ENCODE assay signal across 10 cellular contexts in genomic region chr7:2417981-2418481, GRCh38. TPM values are rescaled to one million over a fixed set of nuclear protein-coding genes. Genes with fewer than 3 reads are reported as not detected.
DNase-seq lines count a peak whose midpoint lies in the region; ATAC-seq, FAIRE-seq and TF ChIP-seq lines count a peak whose summit lies in the region.
"Had no signal": no experiment of that assay in that cellular context is flagged by ENCODE, and none has a peak within 500 bp of the region (broad histone marks: within the 10 kb centered on the region; RNA-seq: fewer than 3 reads in every experiment).

No MANE protein-coding gene starts in this region.

- no peaks in the 10 kb centered on the region for H3K9me3 ChIP-seq in DND-41 (ENCODE audit: insufficient read depth, low read length, severe bottlenecking)
- no peaks in the 10 kb centered on the region for H3K9me3 ChIP-seq in GM12878 (replicated peaks; ENCODE audit: control insufficient read depth, insufficient read depth, low read length)
- H3K9me3 ChIP-seq in osteoblast (ENCODE audit: low read depth, low read length), result no peaks in the 10 kb centered on the region

- TF ChIP-seq CTCF in DND-41 (IDR thresholded peaks at IDR 0.05; ENCODE audit: borderline replicate concordance, extremely low read depth, low read length, poor library complexity, severe bottlenecking) (no peak), GM12878 (IDR thresholded peaks at IDR 0.05 in 2 of 3, conservative IDR thresholded peaks at IDR 0.05 in 1 of 3; ENCODE audit: control insufficient read depth in 2 of 3, extremely low read depth in 1 of 3, insufficient read depth in 1 of 3, low read depth in 3 of 3, low read length in 3 of 3) (no peak), osteoblast (IDR thresholded peaks at IDR 0.05; ENCODE audit: extremely low read depth, low read depth, low read length) (no peak)

- H3K4me2 ChIP-seq in DND-41 (ENCODE audit: insufficient read depth, low read length), result no peak overlapping the region
- no peak overlapping the region for H3K4me2 ChIP-seq in GM12878 (ENCODE audit: control insufficient read depth, insufficient read depth)
- peak overlapping the region; percentile 75 for H3K4me2 ChIP-seq in osteoblast (ENCODE audit: insufficient read depth, low read length)
- H3K4me2 ChIP-seq: KMS-11 had no signal

- no peak for TF ChIP-seq RAD21 in GM12878 (IDR thresholded peaks at IDR 0.05; ENCODE audit: insufficient read depth, low read depth, low read length)

- H3K4me1 ChIP-seq in DND-41 (ENCODE audit: insufficient read depth, low read length) (no peaks in the 10 kb centered on the region), GM12878 (ENCODE audit: control insufficient read depth, insufficient read depth, low read length) (0 out of 2 replicates have a peak, but pooled peaks cover 3% of the 10 kb centered on the region), osteoblast (ENCODE audit: insufficient read depth, low read length) (peaks cover 17% of the 10 kb centered on the region)

- POLR2A ChIA-PET in GM12878 (lab: Charles Lee), result interaction anchor here (0.8 to 2.0 kb wide), 2 partner anchors 13 to 21 kb away, joined by 3 to 6 read pairs; no protein-coding TSS in a partner anchor

- RAD21 ChIA-PET in GM12878 (lab: Charles Lee; ENCODE audit: unreplicated experiment), result interaction anchor here (0.6 to 2.0 kb wide), 2 partner anchors 11 to 34 kb away, joined by 3 to 7 read pairs; no protein-coding TSS in a partner anchor

- no peak for TF ChIP-seq POLR2A in GM12878 (IDR thresholded peaks at IDR 0.05; ENCODE audit: low read depth, low read length)

- WGBS in GM12878 (ENCODE audit: insufficient coverage, insufficient replicate concordance, low lambda C conversion rate, missing lambda C conversion rate), result 78% methylated on average over 15 of the region's 15 CpGs

- TF ChIP-seq EP300 in GM12878 (IDR thresholded peaks at IDR 0.05; ENCODE audit: borderline replicate concordance in 1 of 2, control insufficient read depth in 1 of 2, low read depth in 2 of 2, low read length in 2 of 2), result no peak

- H3K36me3 ChIP-seq in DND-41 (ENCODE audit: insufficient read depth, low read length) (no peaks in the 10 kb centered on the region), GM12878 (ENCODE audit: control insufficient read depth in 2 of 2, insufficient read depth in 2 of 2, low read length in 1 of 2) (peaks cover 0 to 3% of the 10 kb centered on the region in 2 experiments; a peak in 3 of 4 replicates), osteoblast (ENCODE audit: insufficient read depth, low read length) (no peaks in the 10 kb centered on the region)

- H3K27ac ChIP-seq in DND-41 (ENCODE audit: low read length), result no peak overlapping the region
- H3K27ac ChIP-seq in GM12878 (ENCODE audit: control insufficient read depth, insufficient read depth), result no peak overlapping the region
- peak overlapping the region; percentile 54 for H3K27ac ChIP-seq in osteoblast (ENCODE audit: low read depth, low read length)
- H3K27ac ChIP-seq: KMS-11 had no signal

- no TSS peak for BruUV-seq in GM12878 (replicated peaks; lab: Mats Ljungman, UMichigan)

- H3K4me3 ChIP-seq in DND-41 (ENCODE audit: low read depth in 1 of 2, low read length in 2 of 2) (no peak overlapping the region), GM12878 (no peak overlapping the region), osteoblast (ENCODE audit: insufficient read depth, low read length) (peak overlapping the region; percentile 34)

- H3K27me3 ChIP-seq in DND-41 (ENCODE audit: insufficient read depth, low read length, poor library complexity), result no peaks in the 10 kb centered on the region
- H3K27me3 ChIP-seq in GM12878 (replicated peaks in 1 of 2; ENCODE audit: control insufficient read depth in 2 of 2, insufficient read depth in 2 of 2, low read length in 1 of 2), result no peaks in the 10 kb centered on the region
- no peaks in the 10 kb centered on the region for H3K27me3 ChIP-seq in osteoblast (ENCODE audit: insufficient read depth, low read length)

- in situ Hi-C loops in GM12878 (cut with MboI), result no loop called here

- H4K20me1 ChIP-seq in DND-41 (ENCODE audit: insufficient read depth, low read length) (peaks cover 15% of the 10 kb centered on the region; the same call in 1 of the 2 replicates), GM12878 (ENCODE audit: control insufficient read depth, insufficient read depth) (no peaks in the 10 kb centered on the region), osteoblast (ENCODE audit: insufficient read depth, low read length) (peaks cover under 1% of the 10 kb centered on the region)

- intact Hi-C loops in GM12878 (cut with micrococcal nuclease; ENCODE audit: unreplicated experiment), result no loop called here

- DNase-seq in DND-41 (peak; percentile 29), GM12878 (ENCODE audit: low read depth, low spot score) (no peak), osteoblast (ENCODE audit: insufficient read length, low spot score, missing footprints) (peak; percentile 93), GF-D8 (lab: John Stamatoyannopoulos, UW) (no peak), NCI-H1694 (lab: John Stamatoyannopoulos, UW) (no peak), COLO829 (ENCODE audit: low spot score) (no peak), iPS-NIHi11 (ENCODE audit: low spot score) (no peak)
- peak; percentile 21 to 38 for DNase-seq in activated CD4-positive, alpha-beta T cell treated with anti-CD3 and anti-CD28 coated beads for 4 hours

- H3K9ac ChIP-seq in DND-41 (ENCODE audit: low read depth, low read length), result no peak overlapping the region
- no peak overlapping the region for H3K9ac ChIP-seq in GM12878 (ENCODE audit: control insufficient read depth, insufficient read depth, low read length)
- H3K9ac ChIP-seq: KMS-11 had no signal

- peak; percentile 35; the same call in 1 of the 3 replicates for ATAC-seq in DND-41 (ENCODE audit: insufficient read depth, low read depth)
- ATAC-seq in GM12878, result peak; percentile 77

- no peak overlapping the region for H2AFZ ChIP-seq in DND-41 (ENCODE audit: low read depth, low read length)
- H2AFZ ChIP-seq in GM12878 (ENCODE audit: control insufficient read depth, low read depth, low read length), result no peak overlapping the region
- peak overlapping the region; percentile 60 for H2AFZ ChIP-seq in osteoblast (ENCODE audit: low read length)

- H3K79me2 ChIP-seq in DND-41 (ENCODE audit: insufficient read depth, low read length) (peaks cover 9% of the 10 kb centered on the region; the same call in 1 of the 2 replicates), GM12878 (ENCODE audit: control insufficient read depth, insufficient read depth, low read length) (peaks cover 15% of the 10 kb centered on the region), osteoblast (ENCODE audit: insufficient read depth, low read length) (peaks cover 20% of the 10 kb centered on the region)

- SMC1A ChIA-PET in GM12878 (lab: Charles Lee; ENCODE audit: uncharacterized antibody, unreplicated experiment), result no interaction called here

- no peak for FAIRE-seq in GM12878 (lab: Jason Lieb, UNC)

- CTCF ChIA-PET in GM12878 (lab: Yijun Ruan, JAX), result no interaction called here

TF ChIP-seq in GM12878, 131 proteins besides CTCF, POLR2A, EP300 and RAD21 (continues in another document):
- 0 out of 2 replicates have a peak, but pooled peaks have one; percentile 21 for TF ChIP-seq MLLT1 (IDR thresholded peaks at IDR 0.05)

RNA-seq across cellular contexts. Expression of gene CHST12, which starts 14.6 kb away (rescaled TPM):
- 24.3 and 24.9 TPM in 2 replicates for total RNA-seq in GM12878 (2013; cell fraction: nucleolus; rRNA removed)
- total RNA-seq in GM12878 (2014; rRNA removed) (2.0 and 2.4 TPM in 2 replicates), GM12878 (2014; rRNA removed; fragmentation: Illumina TruSeq; extraction: Trizol) (0.78 and 1.1 TPM in 2 replicates), GM12878 (2021) (6.9 and 8.4 TPM in 2 replicates), osteoblast (3.8 and 4.0 TPM in 2 replicates)
- 4.6 TPM for polyA plus RNA-seq in GM12878 (2011; ENCODE audit: low read depth)
- polyA plus RNA-seq in GM12878 (2011; rRNA removed) (5.9 and 14.2 TPM in 2 replicates), GM12878 (2014; fragmentation: Illumina TruSeq; extraction: Trizol) (0.19 and 0.43 TPM in 2 replicates), GM12878 (2014; fragmentation: Nextera tagmentation; extraction: Ambion mirVana) (under 1 TPM; 0.05 to 0.33 TPM), GM12878 (2014; rRNA removed) (4.2 and 6.0 TPM in 2 replicates), GM12878 (2016; fragmentation: Nextera tagmentation; extraction: Ambion mirVana) (10 to 100 TPM; 11.8 TPM)
- polyA plus RNA-seq in GM12878 (2011; cell fraction: cytosol; rRNA removed), result 25.5 and 35.2 TPM in 2 replicates
- 18.3 and 23.4 TPM in 2 replicates for polyA plus RNA-seq in GM12878 (2011; cell fraction: nucleus; rRNA removed)
- polyA plus RNA-seq in GM12878 (2012), result 12.2 and 14.0 TPM in 2 replicates
- polyA minus RNA-seq in GM12878 (2011; rRNA and poly(A)+ RNA removed), result 9.7 and 19.3 TPM in 2 replicates
- polyA minus RNA-seq in GM12878 (2011; cell fraction: cytosol; rRNA and poly(A)+ RNA removed), result 12.7 and 14.5 TPM in 2 replicates
- polyA minus RNA-seq in GM12878 (2011; cell fraction: nucleus; rRNA and poly(A)+ RNA removed), result 3.3 and 7.9 TPM in 2 replicates

RNA-seq across cellular contexts. Expression of gene GRIFIN, which starts 58.2 kb away (rescaled TPM):
- not detected in 2 replicates for total RNA-seq in GM12878 (2013; cell fraction: nucleolus; rRNA removed)
- total RNA-seq in GM12878 (2014; rRNA removed), result not detected in 2 replicates
- total RNA-seq in GM12878 (2014; rRNA removed; fragmentation: Illumina TruSeq; extraction: Trizol), result not detected in 2 replicates
- not detected in 2 replicates for total RNA-seq in GM12878 (2021)
- polyA plus RNA-seq in GM12878 (2011; ENCODE audit: low read depth), result not detected
- not detected in 2 replicates for polyA plus RNA-seq in GM12878 (2011; rRNA removed)
- polyA plus RNA-seq in GM12878 (2011; cell fraction: cytosol; rRNA removed), result not detected in 2 replicates
- not detected in 2 replicates for polyA plus RNA-seq in GM12878 (2011; cell fraction: nucleus; rRNA removed)
- not detected in 2 replicates for polyA plus RNA-seq in GM12878 (2012)
- not detected in 2 replicates for polyA plus RNA-seq in GM12878 (2014; fragmentation: Illumina TruSeq; extraction: Trizol)
- polyA plus RNA-seq in GM12878 (2014; fragmentation: Nextera tagmentation; extraction: Ambion mirVana), result not detected
- not detected in 2 replicates for polyA plus RNA-seq in GM12878 (2014; rRNA removed)
- not detected for polyA plus RNA-seq in GM12878 (2016; fragmentation: Nextera tagmentation; extraction: Ambion mirVana)
- not detected in 2 replicates for polyA minus RNA-seq in GM12878 (2011; rRNA and poly(A)+ RNA removed)
- polyA minus RNA-seq in GM12878 (2011; cell fraction: cytosol; rRNA and poly(A)+ RNA removed), result not detected in 2 replicates
- not detected in 2 replicates for polyA minus RNA-seq in GM12878 (2011; cell fraction: nucleus; rRNA and poly(A)+ RNA removed)
- not detected in 2 replicates for total RNA-seq in osteoblast
- total RNA-seq: dermis microvascular lymphatic vessel endothelial cell had no signal

Comparison
In these comparisons a context has a peak if more than half of its experiments do, and no peak if none do; other contexts are left out.
1. DNase-seq: peak in DND-41 (single experiment), activated CD4-positive, alpha-beta T cell treated with anti-CD3 and anti-CD28 coated beads for 4 hours (2 of 2) and osteoblast (single experiment); none in GM12878 (single experiment), GF-D8 (single experiment), NCI-H1694 (single experiment), COLO829 (single experiment) and iPS-NIHi11 (single experiment).